9 cellular contexts compared by ENCODE assay signal in the genomic region with DNA sequence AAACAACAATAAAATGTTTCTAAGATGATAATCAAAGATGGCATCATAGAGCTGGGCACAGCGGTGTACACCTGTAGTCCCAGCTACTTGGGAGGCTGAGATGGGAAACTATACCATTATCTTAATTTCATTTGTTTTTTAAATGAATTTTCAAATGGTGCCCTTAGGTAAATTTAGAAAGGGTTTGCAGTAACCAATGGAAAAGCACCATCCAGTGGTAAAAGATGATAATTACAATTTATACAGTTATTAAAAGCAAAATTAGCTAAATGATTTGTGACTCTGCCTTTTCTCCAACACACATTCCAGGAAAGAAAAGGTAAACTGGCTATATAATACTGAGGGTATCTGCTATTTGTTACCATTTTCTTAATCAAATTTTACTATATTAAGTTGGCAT. TPM values are rescaled to one million over a fixed set of nuclear protein-coding genes. Genes with fewer than 3 reads are reported as not detected.
DNase-seq lines count a peak whose midpoint lies in the region; ATAC-seq, FAIRE-seq and TF ChIP-seq lines count a peak whose summit lies in the region.
"Had no signal": no experiment of that assay in that cellular context is flagged by ENCODE, and none has a peak within 500 bp of the region (broad histone marks: within the 10 kb centered on the region; RNA-seq: fewer than 3 reads in every experiment).

No MANE protein-coding gene starts in this region.

- peak overlapping the region in 17 of 59 donors; percentile 1 to 62 (median 39) for H3K27ac ChIP-seq in dorsolateral prefrontal cortex
- H3K27ac ChIP-seq in ovary, result no peak overlapping the region

- FAIRE-seq in H54 (lab: Jason Lieb, UNC), result no peak

- no peaks in the 10 kb centered on the region for H3K9me3 ChIP-seq in ovary

- H3K27me3 ChIP-seq in dorsolateral prefrontal cortex (no peaks in the 10 kb centered on the region), ovary (no peaks in the 10 kb centered on the region)

- TF ChIP-seq POLR2A in ovary (IDR thresholded peaks at IDR 0.05) (no peak), H54 (IDR thresholded peaks at IDR 0.05; ENCODE audit: low read depth, low read length) (no peak)

- no peak for TF ChIP-seq EP300 in ovary (IDR thresholded peaks at IDR 0.05)

- H3K4me3 ChIP-seq in dorsolateral prefrontal cortex (peak overlapping the region in 4 of 59 donors; percentile 7 to 24 (median 14)), ovary (no peak overlapping the region)

- ATAC-seq in GM18870 (IDR thresholded peaks at IDR 0.05; ENCODE audit: unreplicated experiment), result no peak

- H3K36me3 ChIP-seq in ovary, result no peaks in the 10 kb centered on the region

- DNase-seq in EH (ENCODE audit: low read depth) (peak; percentile 43), dorsolateral prefrontal cortex (no peak), ovary (no peak), H54 (ENCODE audit: insufficient read length, low spot score) (no peak), cerebellar nuclear complex (lab: John Stamatoyannopoulos, UW) (no peak)
- no peak for DNase-seq in activated CD4-positive, alpha-beta T cell treated with anti-CD3 and anti-CD28 coated beads, Interleukin-2, amount 50 U/mL, for 48 hours
- DNase-seq: retina had no signal

- intact Hi-C loops in dorsolateral prefrontal cortex (cut with DNase I), result loop anchor here (1.0 to 5.0 kb wide), 3 partner anchors 180 to 610 kb away; no protein-coding TSS in a partner anchor
- intact Hi-C loops in ovary (cut with DNase I), result loop anchor here in 2 of 4 donors (5.0 to 10.0 kb wide), 3 partner anchors 363 to 433 kb away; a partner anchor contains a TSS

- 79 to 91% (median 81%) methylated on average over 1 of the region's 1 CpG for WGBS in ovary, 3 donors

- peaks cover 3% of the 10 kb centered on the region for H3K4me1 ChIP-seq in ovary (ENCODE audit: insufficient read depth)

- TF ChIP-seq CTCF in LNCAP (IDR thresholded peaks at IDR 0.05), result peak; percentile 55; the same call in 1 of the 2 replicates
- peak; percentile 45 to 94 (median 71) for TF ChIP-seq CTCF in dorsolateral prefrontal cortex (IDR thresholded peaks at IDR 0.05 in 54 of 56, conservative IDR thresholded peaks at IDR 0.05 in 2 of 56; ENCODE audit: low read depth in 1 of 56, partially characterized antibody in 56 of 56)
- peak in 2 of 3 donors; percentile 11 to 51 for TF ChIP-seq CTCF in ovary (IDR thresholded peaks at IDR 0.05)

RNA-seq across cellular contexts. Expression of a gene that starts 14.4 kb away (rescaled TPM):
- total RNA-seq in dorsolateral prefrontal cortex (100 to 1,000 TPM in 4 of 120 experiments, 10 to 100 TPM in 116; 46.9 to 110 (median 74.2) TPM), ovary (10 to 100 TPM; 39.2 to 79.4 (median 44.7) TPM)
- polyA plus RNA-seq in ovary, result 10 to 100 TPM; 21.2 to 23.2 TPM
